In the genomic region with DNA sequence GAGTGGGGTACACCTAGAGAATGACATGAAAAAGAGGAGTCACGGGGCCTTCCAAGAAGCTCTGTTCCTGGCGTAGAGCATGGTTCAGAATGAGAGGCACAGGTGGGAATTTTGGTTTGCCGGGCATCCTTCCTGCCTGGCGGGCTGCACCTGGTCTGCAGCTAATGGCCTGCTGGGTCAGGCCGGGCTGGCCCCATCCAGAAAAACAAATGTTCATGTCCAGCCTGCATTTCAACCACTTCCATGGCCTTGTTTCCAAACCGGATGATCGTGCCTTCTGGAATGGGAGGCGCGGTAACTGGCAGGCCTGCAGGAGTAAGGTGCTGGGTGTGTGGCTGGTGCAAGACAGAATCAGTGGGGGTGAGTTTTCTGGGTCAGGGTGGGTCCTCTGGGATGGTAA, we compare ENCODE assay signal across 23 cellular contexts. TPM values are rescaled to one million over a fixed set of nuclear protein-coding genes. Genes with fewer than 3 reads are reported as not detected.
DNase-seq lines count a peak whose midpoint lies in the region; ATAC-seq and TF ChIP-seq lines count a peak whose summit lies in the region.
"Had no signal": no experiment of that assay in that cellular context is flagged by ENCODE, and none has a peak within 500 bp of the region (broad histone marks: within the 10 kb centered on the region; RNA-seq: fewer than 3 reads in every experiment).

No MANE protein-coding gene starts in this region.

- intact Hi-C loops in ascending aorta (cut with DNase I), result no loop called here

- H3K4me3 ChIP-seq in GM23338, result no peak overlapping the region
- peak overlapping the region in 1 of 3 donors; percentile 2 for H3K4me3 ChIP-seq in skeletal muscle tissue (ENCODE audit: low read length in 3 of 3)
- no peak overlapping the region for H3K4me3 ChIP-seq in BE2C (ENCODE audit: low read depth, low read length)
- H3K4me3 ChIP-seq in ascending aorta, result no peak overlapping the region
- H3K4me3 ChIP-seq: BLaER1, HAP-1, K562, PC-9, SJSA1 had no signal

- TF ChIP-seq CTCF in GM23338 (conservative IDR thresholded peaks at IDR 0.05; ENCODE audit: low read depth in 2 of 2) (no peak), WTC11 (IDR thresholded peaks at IDR 0.05) (no peak), nephron progenitor cell (IDR thresholded peaks at IDR 0.05) (no peak), BE2C (IDR thresholded peaks at IDR 0.05; ENCODE audit: low read depth, low read length) (no peak), ascending aorta (IDR thresholded peaks at IDR 0.05) (no peak)

- H3K27ac Mint-ChIP-seq in GM23338 (0 out of 2 replicates have a peak overlapping the region, but pooled peaks have one; percentile 17), WTC11 (peak overlapping the region; percentile 71), nephron progenitor cell (peak overlapping the region; percentile 43)
- H3K27ac Mint-ChIP-seq: CD4-positive, CD25-positive, alpha-beta regulatory T cell; HFFc6 had no signal

- H3K9me3 Mint-ChIP-seq in GM23338, result no peaks in the 10 kb centered on the region; the same call in 2 of the 3 replicates
- no peaks in the 10 kb centered on the region for H3K9me3 Mint-ChIP-seq in WTC11
- peaks cover 3% of the 10 kb centered on the region for H3K9me3 Mint-ChIP-seq in nephron progenitor cell
- H3K9me3 Mint-ChIP-seq: CD4-positive, CD25-positive, alpha-beta regulatory T cell; HFFc6 had no signal

- no peaks in the 10 kb centered on the region for H3K9me3 ChIP-seq in skeletal muscle tissue (ENCODE audit: control insufficient read depth in 3 of 3, low read length in 3 of 3)
- H3K9me3 ChIP-seq in BE2C, result no peaks in the 10 kb centered on the region
- H3K9me3 ChIP-seq in ascending aorta, result no peaks in the 10 kb centered on the region
- H3K9me3 ChIP-seq: BLaER1, HAP-1, SJSA1 had no signal

- ATAC-seq in GM23338 (no peak), WTC11 (no peak), HG03280 (IDR thresholded peaks at IDR 0.05; ENCODE audit: unreplicated experiment) (no peak)

- no peak overlapping the region for H2AFZ ChIP-seq in GM23338
- H2AFZ ChIP-seq: PC-9 had no signal

- DNase-seq in GM23338 (ENCODE audit: low spot score) (no peak), WTC11 (ENCODE audit: low spot score) (no peak), nephron progenitor cell (no peak), BE2C (no peak), ascending aorta (ENCODE audit: low spot score in 2 of 2) (no peak)
- DNase-seq: CD4-positive, CD25-positive, alpha-beta regulatory T cell; HFFc6; Kasumi-1; MV-4-11; NCI-H1105; NCI-H146; NCI-H1930; NCI-H2107; NCI-H446 treated with DMSO at 0.1 percent for 48 hours; NCI-H526; PC-9; Right ventricle myocardium superior had no signal

- H3K27me3 Mint-ChIP-seq in GM23338 (ENCODE audit: insufficient read depth, low read depth, poor library complexity), result peaks cover 17% of the 10 kb centered on the region
- H3K27me3 Mint-ChIP-seq in WTC11 (ENCODE audit: low read depth), result no peaks in the 10 kb centered on the region
- H3K27me3 Mint-ChIP-seq in nephron progenitor cell (ENCODE audit: low read depth, poor library complexity), result no peaks in the 10 kb centered on the region

- H3K36me3 Mint-ChIP-seq in GM23338 (ENCODE audit: low read depth) (peaks cover 48% of the 10 kb centered on the region), WTC11 (peaks cover 29% of the 10 kb centered on the region), nephron progenitor cell (ENCODE audit: low read depth) (peaks cover 13% of the 10 kb centered on the region)
- H3K36me3 Mint-ChIP-seq: CD4-positive, CD25-positive, alpha-beta regulatory T cell had no signal

- H3K27ac ChIP-seq in GM23338 (ENCODE audit: low read depth), result peak overlapping the region; percentile 72
- H3K27ac ChIP-seq in skeletal muscle tissue (ENCODE audit: low read depth, low read length), result peak overlapping the region; percentile 78
- H3K27ac ChIP-seq in ascending aorta, result no peak overlapping the region
- H3K27ac ChIP-seq: BLaER1, PC-9, SJSA1 had no signal

- H3K9me2 ChIP-seq in GM23338 (ENCODE audit: insufficient read depth), result no peaks in the 10 kb centered on the region

- H3K9ac ChIP-seq in skeletal muscle tissue (ENCODE audit: low read depth in 1 of 3, low read length in 3 of 3), result no peak overlapping the region
- H3K9ac ChIP-seq: BLaER1 had no signal

- CTCF ChIA-PET in WTC11 (lab: Charles Lee), result interaction anchor here (0.5 to 2.3 kb wide), 6 partner anchors 19 to 129 kb away, joined by 3 to 9 read pairs (median 4); no protein-coding TSS in a partner anchor

- H3K4me3 Mint-ChIP-seq in GM23338 (no peak overlapping the region; the same call in 2 of the 3 replicates), WTC11 (no peak overlapping the region), nephron progenitor cell (no peak overlapping the region)
- H3K4me3 Mint-ChIP-seq: CD4-positive, CD25-positive, alpha-beta regulatory T cell; HFFc6 had no signal

- H3K4me1 ChIP-seq in GM23338 (ENCODE audit: insufficient read depth) (peaks cover 43% of the 10 kb centered on the region), skeletal muscle tissue (ENCODE audit: control insufficient read depth in 3 of 3, insufficient read depth in 3 of 3, low read length in 3 of 3) (peaks cover 37 to 55% (median 48%) of the 10 kb centered on the region in 3 donors), BE2C (peaks cover 3% of the 10 kb centered on the region; the same call in 1 of the 2 replicates), ascending aorta (peaks cover 0 to 2% of the 10 kb centered on the region in 2 donors)
- H3K4me1 ChIP-seq: HAP-1, SJSA1 had no signal

- peaks cover 30% of the 10 kb centered on the region for H3F3A ChIP-seq in GM23338 (replicated peaks; ENCODE audit: low read depth)

- peaks cover 46% of the 10 kb centered on the region for H4K20me1 ChIP-seq in GM23338 (replicated peaks; ENCODE audit: insufficient read depth)

- POLR2A ChIA-PET in WTC11 (lab: Charles Lee), result no interaction called here

- peaks cover 7% of the 10 kb centered on the region; the same call in 1 of the 2 replicates for H3K36me3 ChIP-seq in GM23338 (ENCODE audit: insufficient read depth)
- peaks cover 0 to 4% (median 2%) of the 10 kb centered on the region in 3 donors for H3K36me3 ChIP-seq in skeletal muscle tissue (ENCODE audit: control insufficient read depth in 3 of 3, insufficient read depth in 3 of 3, low read length in 3 of 3)
- H3K36me3 ChIP-seq in BE2C, result no peaks in the 10 kb centered on the region
- no peaks in the 10 kb centered on the region for H3K36me3 ChIP-seq in ascending aorta

- H3K4me1 Mint-ChIP-seq in GM23338, result peaks cover 47% of the 10 kb centered on the region
- peaks cover 51% of the 10 kb centered on the region for H3K4me1 Mint-ChIP-seq in WTC11
- H3K4me1 Mint-ChIP-seq in nephron progenitor cell, result peaks cover 53% of the 10 kb centered on the region
- H3K4me1 Mint-ChIP-seq: CD4-positive, CD25-positive, alpha-beta regulatory T cell had no signal

- H3K27me3 ChIP-seq in GM23338 (ENCODE audit: insufficient read depth), result no peaks in the 10 kb centered on the region
- H3K27me3 ChIP-seq in skeletal muscle tissue (ENCODE audit: control insufficient read depth in 3 of 3, insufficient read depth in 3 of 3, low read length in 3 of 3), result no peaks in the 10 kb centered on the region
- peaks cover 9% of the 10 kb centered on the region; the same call in 1 of the 2 replicates for H3K27me3 ChIP-seq in BE2C
- H3K27me3 ChIP-seq in ascending aorta, result no peaks in the 10 kb centered on the region
- H3K27me3 ChIP-seq: BLaER1, SJSA1 had no signal

- H3K4me2 ChIP-seq in GM23338, result no peak overlapping the region
- H3K4me2 ChIP-seq: BLaER1, PC-9 had no signal

- H3K79me2 ChIP-seq in GM23338 (replicated peaks; ENCODE audit: insufficient read depth), result peaks cover 100% of the 10 kb centered on the region

TF ChIP-seq in GM23338, 12 proteins besides CTCF, POLR2A, EP300 and RAD21:
- no peak for TF ChIP-seq ETS1 (IDR thresholded peaks at IDR 0.05)
- TF ChIP-seq STAT1 (IDR thresholded peaks at IDR 0.05; ENCODE audit: unreplicated experiment), result no peak
- TF ChIP-seq EZH2 (IDR thresholded peaks at IDR 0.05; ENCODE audit: low read depth, unreplicated experiment), result no peak
- no peak for TF ChIP-seq CREB1 (CRISPR knock-in tag; IDR thresholded peaks at IDR 0.05; ENCODE audit: low read depth)
- TF ChIP-seq ZNF114 (CRISPR knock-in tag; IDR thresholded peaks at IDR 0.05), result no peak
- TF ChIP-seq POLR2AphosphoS5 (IDR thresholded peaks at IDR 0.05; ENCODE audit: low read depth), result no peak

TF ChIP-seq in WTC11, 78 proteins besides CTCF, POLR2A, EP300 and RAD21 (continues in another document):
- no peak for TF ChIP-seq ESRRA (CRISPR knock-in tag; IDR thresholded peaks at IDR 0.05; ENCODE audit: borderline replicate concordance)
- TF ChIP-seq, protein P1, sequence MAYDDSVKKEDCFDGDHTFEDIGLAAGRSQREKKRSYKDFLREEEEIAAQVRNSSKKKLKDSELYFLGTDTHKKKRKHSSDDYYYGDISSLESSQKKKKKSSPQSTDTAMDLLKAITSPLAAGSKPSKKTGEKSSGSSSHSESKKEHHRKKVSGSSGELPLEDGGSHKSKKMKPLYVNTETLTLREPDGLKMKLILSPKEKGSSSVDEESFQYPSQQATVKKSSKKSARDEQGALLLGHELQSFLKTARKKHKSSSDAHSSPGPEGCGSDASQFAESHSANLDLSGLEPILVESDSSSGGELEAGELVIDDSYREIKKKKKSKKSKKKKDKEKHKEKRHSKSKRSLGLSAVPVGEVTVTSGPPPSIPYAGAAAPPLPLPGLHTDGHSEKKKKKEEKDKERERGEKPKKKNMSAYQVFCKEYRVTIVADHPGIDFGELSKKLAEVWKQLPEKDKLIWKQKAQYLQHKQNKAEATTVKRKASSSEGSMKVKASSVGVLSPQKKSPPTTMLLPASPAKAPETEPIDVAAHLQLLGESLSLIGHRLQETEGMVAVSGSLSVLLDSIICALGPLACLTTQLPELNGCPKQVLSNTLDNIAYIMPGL (CRISPR knock-in tag; IDR thresholded peaks at IDR 0.05), result no peak
- no peak for TF ChIP-seq NR1H2 (CRISPR knock-in tag; IDR thresholded peaks at IDR 0.05)

RNA-seq across cellular contexts. Expression of gene TEAD4, which starts 14.4 kb away (rescaled TPM):
- 137 and 145 TPM in 2 replicates for total RNA-seq in GM23338 (2014; rRNA removed; shearing (Covaris generic))
- 56.0 and 68.1 TPM in 2 replicates for polyA plus RNA-seq in GM23338 (2016; fragmentation: Nextera tagmentation; extraction: Ambion mirVana)
- 75.8 to 96.8 TPM (median 78.2 TPM) in 3 replicates for total RNA-seq in WTC11 (2021)
- total RNA-seq in skeletal muscle tissue, result 30.3 TPM
- 0.69 TPM for polyA plus RNA-seq in BE2C (2012; ENCODE audit: insufficient read depth, insufficient read length, low read depth)
- 76.1 TPM for total RNA-seq in ascending aorta
- total RNA-seq: CD4-positive, CD25-positive, alpha-beta regulatory T cell had no signal
- polyA plus RNA-seq: CD4-positive, CD25-positive, alpha-beta regulatory T cell had no signal

Comparison
In these comparisons a context has a peak if more than half of its experiments do, and no peak if none do; other contexts are left out.
1. H3K27ac ChIP-seq: peak in GM23338 (single experiment) and skeletal muscle tissue (single experiment); none in ascending aorta (0 of 2).
2. H3K27ac Mint-ChIP-seq: peak in every context shown above with its lines; median percentile 71 in WTC11; 43 in nephron progenitor cell; 17 in GM23338.